Comparison of ENCODE assay signal across 13 cellular contexts in the genomic region with DNA sequence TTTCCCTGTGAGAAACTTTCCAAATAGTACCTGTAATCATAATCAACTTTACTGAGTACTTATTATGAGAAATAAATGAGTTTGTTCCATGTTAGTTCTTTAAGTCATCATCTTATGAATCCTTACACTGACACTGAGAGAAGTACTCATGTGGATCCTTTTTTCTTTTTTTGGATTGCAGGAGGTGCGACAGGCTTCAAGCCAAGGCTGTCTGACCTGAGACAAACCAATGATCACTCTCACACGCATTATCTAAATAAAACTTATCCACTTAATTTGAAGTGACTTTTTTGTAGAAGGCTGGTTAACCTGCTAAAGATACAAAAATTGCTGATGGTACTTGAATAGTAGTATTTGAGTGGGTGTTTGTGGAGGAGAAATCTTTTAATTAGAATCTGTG. TPM values are rescaled to one million over a fixed set of nuclear protein-coding genes. Genes with fewer than 3 reads are reported as not detected.
DNase-seq lines count a peak whose midpoint lies in the region; TF ChIP-seq lines count a peak whose summit lies in the region.
"Had no signal": no experiment of that assay in that cellular context is flagged by ENCODE, and none has a peak within 500 bp of the region (broad histone marks: within the 10 kb centered on the region; RNA-seq: fewer than 3 reads in every experiment).

No MANE protein-coding gene starts in this region.

- no peak overlapping the region for H3K4me3 Mint-ChIP-seq in nephron
- H3K4me3 Mint-ChIP-seq in activated naive CD4-positive, alpha-beta T cell treated with anti-CD3 and anti-CD28 coated beads, Interleukin-2, amount 10 ng/mL, durations not matched to agents 7 days and 5 days: no peak overlapping the region
- H3K4me3 Mint-ChIP-seq: CD4-positive, CD25-positive, alpha-beta regulatory T cell; CD8-positive, alpha-beta memory T cell; GM23338 had no signal

- peaks cover 90% of the 10 kb centered on the region for H3K4me1 ChIP-seq in A673 (ENCODE audit: insufficient read depth, low read length, poor library complexity, severe bottlenecking)
- peaks cover 39% of the 10 kb centered on the region for H3K4me1 ChIP-seq in SJCRH30

- H3K36me3 Mint-ChIP-seq in nephron (ENCODE audit: low read depth): no peaks in the 10 kb centered on the region
- H3K36me3 Mint-ChIP-seq in activated naive CD4-positive, alpha-beta T cell treated with anti-CD3 and anti-CD28 coated beads, Interleukin-2, amount 10 ng/mL, durations not matched to agents 7 days and 5 days: no peaks in the 10 kb centered on the region
- H3K36me3 Mint-ChIP-seq: CD4-positive, CD25-positive, alpha-beta regulatory T cell had no signal

- intact Hi-C loops in A673 (cut with micrococcal nuclease; ENCODE audit: unreplicated experiment): loop anchor here (1.0 to 10.0 kb wide), 4 partner anchors 32 to 1741 kb away; no protein-coding TSS in a partner anchor

- no peaks in the 10 kb centered on the region for H3K9me3 Mint-ChIP-seq in nephron
- H3K9me3 Mint-ChIP-seq in activated naive CD4-positive, alpha-beta T cell treated with anti-CD3 and anti-CD28 coated beads, Interleukin-2, amount 10 ng/mL, durations not matched to agents 7 days and 5 days: no peaks in the 10 kb centered on the region
- H3K9me3 Mint-ChIP-seq: CD4-positive, CD25-positive, alpha-beta regulatory T cell; CD8-positive, alpha-beta memory T cell; GM23338 had no signal

- no peak for TF ChIP-seq CTCF in A673 (conservative IDR thresholded peaks at IDR 0.05; ENCODE audit: low read depth, low read length)
- TF ChIP-seq CTCF in nephron (IDR thresholded peaks at IDR 0.05; ENCODE audit: unreplicated experiment in 3 of 3): no peak

- CTCF ChIA-PET in A673 (lab: Charles Lee): interaction anchor here (1.5 to 1.9 kb wide), 2 partner anchors 80 to 115 kb away, joined by 7 to 9 read pairs; no protein-coding TSS in a partner anchor
- CTCF ChIA-PET in activated naive CD4-positive, alpha-beta T cell treated with anti-CD3 and anti-CD28 coated beads, Interleukin-2, amount 10 ng/mL, durations not matched to agents 7 days and 5 days (lab: Charles Lee): no interaction called here

- peak overlapping the region; percentile 3 to 98 (median 44) for H3K27ac Mint-ChIP-seq in nephron
- no peak overlapping the region for H3K27ac Mint-ChIP-seq in activated naive CD4-positive, alpha-beta T cell treated with anti-CD3 and anti-CD28 coated beads, Interleukin-2, amount 10 ng/mL, durations not matched to agents 7 days and 5 days
- H3K27ac Mint-ChIP-seq: CD4-positive, CD25-positive, alpha-beta regulatory T cell; CD8-positive, alpha-beta memory T cell; GM23338 had no signal

- no peaks in the 10 kb centered on the region for H3K36me3 ChIP-seq in A673 (ENCODE audit: insufficient read depth, low read length, poor library complexity, severe bottlenecking)
- H3K36me3 ChIP-seq in SJCRH30: peaks cover 3% of the 10 kb centered on the region; the same call in 1 of the 2 replicates
- H3K36me3 ChIP-seq: BE2C had no signal

- DNase-seq in NCI-H1105 treated with DMSO at 0.1 percent for 48 hours (lab: John Stamatoyannopoulos, UW) (peak; percentile 24), NCI-H1105 (lab: John Stamatoyannopoulos, UW) (no peak), A673 (ENCODE audit: low spot score) (no peak), SJCRH30 (no peak)
- no peak for DNase-seq in activated naive CD4-positive, alpha-beta T cell treated with anti-CD3 and anti-CD28 coated beads, Interleukin-2, amount 10 ng/mL, durations not matched to agents 7 days and 5 days
- DNase-seq: ACHN; CD4-positive, CD25-positive, alpha-beta regulatory T cell; CD8-positive, alpha-beta memory T cell; GF-D8; HCEC 1CT had no signal

- POLR2A ChIA-PET in A673 (lab: Charles Lee; ENCODE audit: low non-redundant PET): interaction anchor here (0.8 to 1.2 kb wide), 2 partner anchors 30 to 110 kb away, joined by 3 read pairs; no protein-coding TSS in a partner anchor

- H3K4me1 Mint-ChIP-seq in nephron: peaks cover 31% of the 10 kb centered on the region
- H3K4me1 Mint-ChIP-seq in activated naive CD4-positive, alpha-beta T cell treated with anti-CD3 and anti-CD28 coated beads, Interleukin-2, amount 10 ng/mL, durations not matched to agents 7 days and 5 days: no peaks in the 10 kb centered on the region

- no peak overlapping the region for H3K4me3 ChIP-seq in A673 (ENCODE audit: low read depth, low read length, poor library complexity, severe bottlenecking)
- no peak overlapping the region for H3K4me3 ChIP-seq in SJCRH30
- H3K4me3 ChIP-seq: GM23338 had no signal

- peak overlapping the region; percentile 92 for H3K27ac ChIP-seq in A673 (ENCODE audit: low read depth, low read length, poor library complexity, severe bottlenecking)
- H3K27ac ChIP-seq in SJCRH30: peak overlapping the region; percentile 39

- H3K27me3 ChIP-seq in A673 (replicated peaks; ENCODE audit: insufficient read depth, low read depth, low read length, poor library complexity): no peaks in the 10 kb centered on the region
- no peaks in the 10 kb centered on the region for H3K27me3 ChIP-seq in SJCRH30
- H3K27me3 ChIP-seq: BE2C had no signal

- BruUV-seq in A673 (replicated peaks; lab: Mats Ljungman, UMichigan): TSS peak; percentile 37

- H3K9me3 ChIP-seq in A673 (ENCODE audit: low read depth, low read length, poor library complexity, severe bottlenecking): no peaks in the 10 kb centered on the region
- no peaks in the 10 kb centered on the region for H3K9me3 ChIP-seq in SJCRH30 (replicated peaks)
- H3K9me3 ChIP-seq: BE2C had no signal

- peaks cover 26% of the 10 kb centered on the region for H3K27me3 Mint-ChIP-seq in nephron (ENCODE audit: low read depth)
- H3K27me3 Mint-ChIP-seq in activated naive CD4-positive, alpha-beta T cell treated with anti-CD3 and anti-CD28 coated beads, Interleukin-2, amount 10 ng/mL, durations not matched to agents 7 days and 5 days: no peaks in the 10 kb centered on the region
- H3K27me3 Mint-ChIP-seq: CD4-positive, CD25-positive, alpha-beta regulatory T cell had no signal

RNA-seq across cellular contexts. Expression of gene JAKMIP2, which starts 39.5 kb away (rescaled TPM):
- total RNA-seq in A673 (2021): 67.4 and 85.5 TPM in 2 replicates
- total RNA-seq in SJCRH30 (2014; rRNA removed; shearing (Covaris generic)): 83.8 and 88.6 TPM in 2 replicates
